Comparison of ENCODE assay signal across 8 cellular contexts in the genomic region with DNA sequence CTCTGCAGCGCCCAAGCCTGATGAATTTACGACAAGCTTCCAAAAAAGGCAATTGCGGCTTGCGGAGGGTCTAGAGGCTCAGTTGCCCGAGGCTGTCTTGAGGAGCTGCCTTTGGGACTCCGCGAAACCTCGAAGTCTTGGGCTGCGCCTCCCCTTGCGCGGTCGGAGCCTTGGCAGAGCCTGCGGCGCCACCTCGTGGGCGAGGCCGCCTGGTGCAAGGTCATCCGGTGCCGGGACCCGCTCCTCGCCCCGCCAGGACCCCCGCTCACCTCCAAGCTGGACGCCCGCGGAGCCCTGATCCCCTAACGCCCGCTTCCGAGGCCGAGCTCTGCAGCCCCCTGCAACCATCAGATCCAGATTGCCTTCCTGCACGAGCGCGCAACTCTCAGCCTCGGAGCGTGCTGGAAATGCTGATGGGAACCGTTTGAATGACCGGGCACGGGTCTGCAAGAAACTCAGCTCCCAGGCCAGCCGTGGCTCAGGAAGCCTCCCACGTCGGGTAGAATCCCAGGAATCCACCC. TPM values are rescaled to one million over a fixed set of nuclear protein-coding genes. Genes with fewer than 3 reads are reported as not detected.
DNase-seq lines count a peak whose midpoint lies in the region; ATAC-seq, FAIRE-seq and TF ChIP-seq lines count a peak whose summit lies in the region.

No MANE protein-coding gene starts in this region.

- peak; percentile 21 for TF ChIP-seq CTCF in Loucy (conservative IDR thresholded peaks at IDR 0.05; ENCODE audit: low read length)
- TF ChIP-seq CTCF in gastrocnemius medialis (IDR thresholded peaks at IDR 0.05 in 4 of 5, conservative IDR thresholded peaks at IDR 0.05 in 1 of 5): peak in 3 of 5 experiments; percentile 37 to 43 (median 39)

- H4K20me1 ChIP-seq in Loucy (ENCODE audit: insufficient read depth, low read length, poor library complexity, severe bottlenecking): no peaks in the 10 kb centered on the region

- no peak overlapping the region for H3K4me2 ChIP-seq in Loucy (ENCODE audit: low read depth, low read length, poor library complexity, severe bottlenecking)

- H3F3A ChIP-seq in Loucy (ENCODE audit: low read depth): no peaks in the 10 kb centered on the region

- H3K36me3 Mint-ChIP-seq in activated naive CD4-positive, alpha-beta T cell treated with anti-CD3 and anti-CD28 coated beads, Interleukin-2, amount 50 U/mL, for 72 hours: no peaks in the 10 kb centered on the region

- no peaks in the 10 kb centered on the region for H3K4me1 ChIP-seq in Loucy (ENCODE audit: insufficient read depth, low read length, poor library complexity, severe bottlenecking)
- no peaks in the 10 kb centered on the region for H3K4me1 ChIP-seq in right cardiac atrium (ENCODE audit: control insufficient read depth, insufficient read depth, low read length)
- no peaks in the 10 kb centered on the region for H3K4me1 ChIP-seq in gastrocnemius medialis

- 3% methylated on average over 41 of the region's 41 CpGs for WGBS in right cardiac atrium

- in situ Hi-C loops in gastrocnemius medialis (cut with MboI; ENCODE audit: low sequenced_read_pairs in 4 of 4): no loop called here

- no peaks in the 10 kb centered on the region for H3K79me2 ChIP-seq in Loucy (ENCODE audit: insufficient read depth, low read length)

- no peak overlapping the region for H3K27ac ChIP-seq in right cardiac atrium (ENCODE audit: low read length)
- H3K27ac ChIP-seq in gastrocnemius medialis: no peak overlapping the region

- no peaks in the 10 kb centered on the region for H3K9me3 ChIP-seq in Loucy (ENCODE audit: insufficient read depth, low read depth, low read length)
- no peaks in the 10 kb centered on the region for H3K9me3 ChIP-seq in right cardiac atrium (ENCODE audit: control insufficient read depth, low read length)
- H3K9me3 ChIP-seq in gastrocnemius medialis: no peaks in the 10 kb centered on the region

- H3K36me3 ChIP-seq in Loucy (ENCODE audit: insufficient read depth, low read length) (no peaks in the 10 kb centered on the region), gastrocnemius medialis (no peaks in the 10 kb centered on the region)

- no peak overlapping the region for H3K9ac ChIP-seq in Loucy (ENCODE audit: low read depth, low read length, poor library complexity, severe bottlenecking)

- FAIRE-seq in GM18507 (lab: Jason Lieb, UNC): no peak

- no peak for TF ChIP-seq POLR2A in gastrocnemius medialis (IDR thresholded peaks at IDR 0.05)

- H3K4me3 ChIP-seq in Loucy (ENCODE audit: low read length, poor library complexity, severe bottlenecking): no peak overlapping the region
- no peak overlapping the region for H3K4me3 ChIP-seq in right cardiac atrium (ENCODE audit: low read length)
- H3K4me3 ChIP-seq in gastrocnemius medialis: peak overlapping the region in 1 of 4 donors; percentile 28

- no peaks in the 10 kb centered on the region for H3K9me3 Mint-ChIP-seq in activated naive CD4-positive, alpha-beta T cell treated with anti-CD3 and anti-CD28 coated beads, Interleukin-2, amount 50 U/mL, for 72 hours

- intact Hi-C loops in right cardiac atrium (cut with DNase I) (no loop called here), gastrocnemius medialis (cut with DNase I; ENCODE audit: low total_unique reads) (no loop called here)

- H2AFZ ChIP-seq in Loucy (ENCODE audit: low read length): no peak overlapping the region

- no peak overlapping the region for H3K27ac Mint-ChIP-seq in activated naive CD4-positive, alpha-beta T cell treated with anti-CD3 and anti-CD28 coated beads, Interleukin-2, amount 50 U/mL, for 72 hours

- peak; percentile 63 to 93 for ATAC-seq in activated naive CD4-positive, alpha-beta T cell treated with anti-CD3 and anti-CD28 coated beads, Interleukin-2, amount 50 U/mL, for 72 hours
- ATAC-seq in right cardiac atrium: peak; percentile 62 to 79
- ATAC-seq in gastrocnemius medialis: no peak

- no peaks in the 10 kb centered on the region for H3K27me3 ChIP-seq in Loucy (ENCODE audit: insufficient read depth, low read length, poor library complexity, severe bottlenecking)
- no peaks in the 10 kb centered on the region for H3K27me3 ChIP-seq in right cardiac atrium (ENCODE audit: control insufficient read depth, insufficient read depth)
- peaks cover 12 to 30% (median 19%) of the 10 kb centered on the region in 3 donors for H3K27me3 ChIP-seq in gastrocnemius medialis

- peak; percentile 66 for DNase-seq in AG08395 (ENCODE audit: low spot score)
- DNase-seq in GM18507 (ENCODE audit: extremely low spot score, insufficient read length, low read depth): peak; percentile 32
- peak in 1 of 2 donors; percentile 72 for DNase-seq in activated naive CD4-positive, alpha-beta T cell treated with anti-CD3 and anti-CD28 coated beads, Interleukin-2, amount 50 U/mL, for 72 hours (ENCODE audit: low spot score in 2 of 2)
- DNase-seq in right cardiac atrium: peak; percentile 39 to 68 (median 55)
- no peak for DNase-seq in gastrocnemius medialis
- DNase-seq in NCI-H2171 (lab: John Stamatoyannopoulos, UW): no peak
- DNase-seq in GF-D8 (lab: John Stamatoyannopoulos, UW): no peak

- H3K9me2 ChIP-seq in Loucy (replicated peaks; ENCODE audit: low read depth, low read length): no peaks in the 10 kb centered on the region

RNA-seq across cellular contexts. Expression of a gene that starts 14.9 kb away (rescaled TPM):
- 1 to 10 TPM; 5.8 to 6.3 TPM for total RNA-seq in activated naive CD4-positive, alpha-beta T cell treated with anti-CD3 and anti-CD28 coated beads, Interleukin-2, amount 50 U/mL, for 72 hours
- total RNA-seq in right cardiac atrium: 10 to 100 TPM; 33.0 to 37.9 (median 35.2) TPM
- polyA plus RNA-seq in right cardiac atrium: 29.4 TPM
- total RNA-seq in gastrocnemius medialis: 10 to 100 TPM; 34.5 to 57.2 (median 41.4) TPM

RNA-seq across cellular contexts. Expression of a gene that starts 48.1 kb away (rescaled TPM):
- 100 to 1,000 TPM in 1 of 2 donors, 10 to 100 TPM in 1; 93.0 to 130 TPM for total RNA-seq in activated naive CD4-positive, alpha-beta T cell treated with anti-CD3 and anti-CD28 coated beads, Interleukin-2, amount 50 U/mL, for 72 hours
- 10 to 100 TPM in 1 of 4 donors, 1 to 10 TPM in 3; 4.8 to 10.8 (median 8.5) TPM for total RNA-seq in right cardiac atrium
- 5.9 TPM for polyA plus RNA-seq in right cardiac atrium
- total RNA-seq in gastrocnemius medialis: 10 to 100 TPM in 1 of 4 donors, 1 to 10 TPM in 3; 1.6 to 11.3 (median 4.6) TPM

RNA-seq across cellular contexts. Expression of a gene that starts 48.5 kb away (rescaled TPM):
- 10 to 100 TPM; 68.5 to 88.7 TPM for total RNA-seq in activated naive CD4-positive, alpha-beta T cell treated with anti-CD3 and anti-CD28 coated beads, Interleukin-2, amount 50 U/mL, for 72 hours
- total RNA-seq in right cardiac atrium (10 to 100 TPM; 19.1 to 23.2 (median 19.8) TPM), gastrocnemius medialis (10 to 100 TPM; 14.2 to 23.2 (median 18.9) TPM)
- polyA plus RNA-seq in right cardiac atrium: 8.8 TPM

Comparison
In these comparisons a context has a peak if more than half of its experiments do, and no peak if none do; other contexts are left out.
1. DNase-seq: peak in AG08395 (single experiment), GM18507 (single experiment) and right cardiac atrium (3 of 3); none in gastrocnemius medialis (0 of 2), NCI-H2171 (single experiment) and GF-D8 (single experiment).
2. ATAC-seq: peak in activated naive CD4-positive, alpha-beta T cell treated with anti-CD3 and anti-CD28 coated beads, Interleukin-2, amount 50 U/mL, for 72 hours (2 of 2) and right cardiac atrium (2 of 2); none in gastrocnemius medialis (0 of 2).
3. RNA of a gene that starts 14.9 kb away (total RNA-seq): 34.5 to 57.2 TPM in gastrocnemius medialis and 33.0 to 37.9 TPM in right cardiac atrium; 5.8 to 6.3 TPM in activated naive CD4-positive, alpha-beta T cell treated with anti-CD3 and anti-CD28 coated beads, Interleukin-2, amount 50 U/mL, for 72 hours; every median in the first group is over 4 times any median in the second.
4. RNA of a gene that starts 48.1 kb away (total RNA-seq): 93.0 to 130 TPM in activated naive CD4-positive, alpha-beta T cell treated with anti-CD3 and anti-CD28 coated beads, Interleukin-2, amount 50 U/mL, for 72 hours; 4.8 to 10.8 TPM in right cardiac atrium and 1.6 to 11.3 TPM in gastrocnemius medialis; every median in the first group is over 4 times any median in the second.